In the genomic region with DNA sequence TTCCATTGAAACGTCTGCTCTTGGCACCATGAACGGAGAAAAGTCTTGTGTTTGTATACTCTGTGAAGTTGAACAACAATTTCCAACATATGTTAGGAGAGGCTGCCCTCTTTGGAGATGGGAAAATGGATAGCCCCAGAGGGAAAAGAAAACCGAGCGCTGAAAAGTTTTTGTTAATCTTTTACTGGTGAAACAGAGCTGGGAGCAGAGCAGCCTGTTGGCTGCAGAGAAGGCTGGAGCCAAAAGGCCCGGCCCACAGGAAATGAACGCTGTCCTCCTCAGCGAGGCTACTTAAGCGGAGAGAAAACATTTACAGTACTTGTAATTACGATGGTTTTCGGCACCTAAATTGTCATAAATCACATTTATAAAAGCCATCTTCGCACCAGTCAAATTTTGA, we compare ENCODE assay signal across 9 cellular contexts.
DNase-seq lines count a peak whose midpoint lies in the region; ATAC-seq and TF ChIP-seq lines count a peak whose summit lies in the region.
"Had no signal": no experiment of that assay in that cellular context is flagged by ENCODE, and none has a peak within 500 bp of the region (broad histone marks: within the 10 kb centered on the region; RNA-seq: fewer than 3 reads in every experiment).

No MANE protein-coding gene starts in this region.

- no peak for DNase-seq in WTC11 (ENCODE audit: low spot score)
- DNase-seq in iPS-NIHi11 (ENCODE audit: low spot score) = peak; percentile 47
- DNase-seq in testis = peak; percentile 61
- DNase-seq in activated naive CD4-positive, alpha-beta T cell treated with anti-CD3 and anti-CD28 coated beads, Interleukin-2, amount 50 U/mL, for 16 hours = no peak
- DNase-seq in 8988T = no peak

- H3K27ac Mint-ChIP-seq in WTC11 = peak overlapping the region; percentile 35; the same call in 1 of the 2 replicates

- TF ChIP-seq POLR2A in testis (IDR thresholded peaks at IDR 0.05) = no peak

- intact Hi-C loops in testis (cut with DNase I; ENCODE audit: low total_unique reads) = no loop called here

- H3K4me3 Mint-ChIP-seq in WTC11 = no peak overlapping the region
- H3K4me3 Mint-ChIP-seq: neural crest cell had no signal

- no peaks in the 10 kb centered on the region for H3K9me3 ChIP-seq in testis

- H3K4me1 Mint-ChIP-seq in WTC11 = peaks cover 17% of the 10 kb centered on the region

- ATAC-seq in HG03064 (IDR thresholded peaks at IDR 0.05; ENCODE audit: low read depth, unreplicated experiment) (peak; percentile 74), WTC11 (peak; percentile 91), HG03565 (IDR thresholded peaks at IDR 0.05; ENCODE audit: unreplicated experiment) (no peak), GM21360 (IDR thresholded peaks at IDR 0.05; ENCODE audit: unreplicated experiment) (no peak)

- peak overlapping the region in 1 of 2 donors; percentile 60 for H3K27ac ChIP-seq in testis

- H3K36me3 Mint-ChIP-seq in WTC11 = no peaks in the 10 kb centered on the region

- no peaks in the 10 kb centered on the region for H3K27me3 Mint-ChIP-seq in WTC11 (ENCODE audit: low read depth)

- WGBS in testis, 2 donors = 9 to 13% methylated on average over 11 of the region's 11 CpGs

- H3K4me3 ChIP-seq in testis = no peak overlapping the region

- no peaks in the 10 kb centered on the region for H3K36me3 ChIP-seq in testis (ENCODE audit: low read depth, missing control alignments)

- H3K9me3 Mint-ChIP-seq in WTC11 = no peaks in the 10 kb centered on the region
- H3K9me3 Mint-ChIP-seq: neural crest cell had no signal

- POLR2A ChIA-PET in WTC11 (lab: Charles Lee) = interaction anchor here (0.6 kb wide), 1 partner anchor 406 kb away, joined by 3 read pairs; no protein-coding TSS in a partner anchor

- H3K4me1 ChIP-seq in testis = peaks cover 5% of the 10 kb centered on the region

- CTCF ChIA-PET in WTC11 (lab: Charles Lee) = interaction anchor here (0.9 kb wide), 1 partner anchor 397 kb away, joined by 3 read pairs; no protein-coding TSS in a partner anchor

- no peaks in the 10 kb centered on the region for H3K27me3 ChIP-seq in testis

- TF ChIP-seq CTCF in WTC11 (IDR thresholded peaks at IDR 0.05) (no peak), testis (IDR thresholded peaks at IDR 0.05) (no peak)

TF ChIP-seq in WTC11, 78 proteins besides CTCF, POLR2A, EP300 and RAD21:
- TF ChIP-seq FOXJ3 (CRISPR knock-in tag; IDR thresholded peaks at IDR 0.05; ENCODE audit: borderline replicate concordance) (no peak), ZNF317 (CRISPR knock-in tag; IDR thresholded peaks at IDR 0.05; ENCODE audit: borderline replicate concordance, low read depth) (no peak), FOXP1 (CRISPR knock-in tag; IDR thresholded peaks at IDR 0.05; ENCODE audit: borderline replicate concordance) (no peak), JAZF1 (CRISPR knock-in tag; IDR thresholded peaks at IDR 0.05) (no peak), NFATC4 (CRISPR knock-in tag; IDR thresholded peaks at IDR 0.05) (no peak), TP53 (CRISPR knock-in tag; IDR thresholded peaks at IDR 0.05) (no peak), RORB (CRISPR knock-in tag; IDR thresholded peaks at IDR 0.05) (no peak), NFE2L1 (CRISPR knock-in tag; IDR thresholded peaks at IDR 0.05) (no peak), ZBTB21 (CRISPR knock-in tag; IDR thresholded peaks at IDR 0.05; ENCODE audit: borderline replicate concordance) (no peak), ZNF416 (CRISPR knock-in tag; IDR thresholded peaks at IDR 0.05) (no peak), GABPB1 (CRISPR knock-in tag; IDR thresholded peaks at IDR 0.05) (no peak), KAT7 (CRISPR knock-in tag; IDR thresholded peaks at IDR 0.05; ENCODE audit: borderline replicate concordance) (no peak)
- TF ChIP-seq, protein P1, sequence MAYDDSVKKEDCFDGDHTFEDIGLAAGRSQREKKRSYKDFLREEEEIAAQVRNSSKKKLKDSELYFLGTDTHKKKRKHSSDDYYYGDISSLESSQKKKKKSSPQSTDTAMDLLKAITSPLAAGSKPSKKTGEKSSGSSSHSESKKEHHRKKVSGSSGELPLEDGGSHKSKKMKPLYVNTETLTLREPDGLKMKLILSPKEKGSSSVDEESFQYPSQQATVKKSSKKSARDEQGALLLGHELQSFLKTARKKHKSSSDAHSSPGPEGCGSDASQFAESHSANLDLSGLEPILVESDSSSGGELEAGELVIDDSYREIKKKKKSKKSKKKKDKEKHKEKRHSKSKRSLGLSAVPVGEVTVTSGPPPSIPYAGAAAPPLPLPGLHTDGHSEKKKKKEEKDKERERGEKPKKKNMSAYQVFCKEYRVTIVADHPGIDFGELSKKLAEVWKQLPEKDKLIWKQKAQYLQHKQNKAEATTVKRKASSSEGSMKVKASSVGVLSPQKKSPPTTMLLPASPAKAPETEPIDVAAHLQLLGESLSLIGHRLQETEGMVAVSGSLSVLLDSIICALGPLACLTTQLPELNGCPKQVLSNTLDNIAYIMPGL (CRISPR knock-in tag; IDR thresholded peaks at IDR 0.05) = no peak
- TF ChIP-seq, protein P2, sequence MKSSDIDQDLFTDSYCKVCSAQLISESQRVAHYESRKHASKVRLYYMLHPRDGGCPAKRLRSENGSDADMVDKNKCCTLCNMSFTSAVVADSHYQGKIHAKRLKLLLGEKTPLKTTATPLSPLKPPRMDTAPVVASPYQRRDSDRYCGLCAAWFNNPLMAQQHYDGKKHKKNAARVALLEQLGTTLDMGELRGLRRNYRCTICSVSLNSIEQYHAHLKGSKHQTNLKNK (CRISPR knock-in tag; IDR thresholded peaks at IDR 0.05) = no peak

Comparison
In these comparisons a context has a peak if more than half of its experiments do, and no peak if none do; other contexts are left out.
1. ATAC-seq: peak in HG03064 (single experiment) and WTC11 (single experiment); none in HG03565 (single experiment) and GM21360 (single experiment).
2. DNase-seq: peak in iPS-NIHi11 (single experiment) and testis (single experiment); none in WTC11 (single experiment), activated naive CD4-positive, alpha-beta T cell treated with anti-CD3 and anti-CD28 coated beads, Interleukin-2, amount 50 U/mL, for 16 hours (single experiment) and 8988T (single experiment).